Comparison of ENCODE assay signal across 8 cellular contexts in the genomic region with DNA sequence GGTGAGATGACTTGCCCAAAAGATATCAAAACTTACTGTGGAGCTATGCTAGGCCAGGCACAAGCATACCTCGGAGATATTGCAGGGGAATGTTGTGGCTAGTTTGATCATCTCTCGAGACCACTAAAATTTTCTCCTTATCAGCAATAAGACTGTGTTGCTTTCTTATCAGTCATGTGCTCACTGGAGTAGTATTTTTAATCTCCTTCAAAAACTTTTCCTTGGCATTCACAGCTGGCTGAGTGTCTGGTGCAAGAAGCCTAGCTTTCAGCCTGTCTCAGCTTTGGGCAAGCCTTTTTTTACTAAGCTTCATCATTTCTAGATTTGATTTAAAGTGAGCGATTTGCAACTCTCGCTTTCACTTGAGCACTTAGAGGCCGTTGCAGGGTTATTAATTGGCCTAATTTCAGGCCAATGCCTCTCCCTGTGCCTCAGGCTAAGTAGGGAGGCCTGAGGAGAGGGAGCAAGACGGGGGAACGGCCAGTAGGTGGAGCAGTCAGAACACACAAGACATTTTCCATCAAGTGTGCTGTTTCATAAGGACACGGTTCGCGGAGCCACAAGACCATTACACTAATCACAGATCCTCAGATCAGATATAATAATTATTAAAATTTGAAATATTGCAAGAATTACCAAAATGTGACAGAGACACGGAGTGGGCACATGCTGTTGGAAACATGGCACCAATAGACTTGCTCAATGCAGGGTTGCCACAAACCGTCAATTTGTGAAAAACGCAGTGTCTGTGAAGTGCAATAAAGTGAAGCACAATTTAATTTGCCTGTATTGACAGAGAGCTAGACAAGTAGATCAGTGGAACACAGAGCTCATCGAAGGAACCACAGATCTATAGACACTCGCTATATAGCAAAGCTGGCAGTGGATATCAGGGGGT.
DNase-seq lines count a peak whose midpoint lies in the region; ATAC-seq and TF ChIP-seq lines count a peak whose summit lies in the region.

No MANE protein-coding gene starts in this region.

- H2AK9ac ChIP-seq in IMR-90 (replicated peaks; ENCODE audit: low read depth, low read length, poor library complexity), result no peak overlapping the region

- no peaks in the 10 kb centered on the region for H3K79me1 ChIP-seq in IMR-90 (ENCODE audit: low read depth in 1 of 2, low read length in 2 of 2)

- in situ Hi-C loops in IMR-90 (cut with MboI; ENCODE audit: low sequenced_read_pairs), result loop anchor here (10.0 to 25.0 kb wide), 2 partner anchors 410 to 698 kb away; a partner anchor contains a TSS

- no peak overlapping the region for H2BK15ac ChIP-seq in IMR-90 (ENCODE audit: low read depth, low read length)

- intact Hi-C loops in IMR-90 (cut with micrococcal nuclease) (loop anchor here (1.0 to 5.0 kb wide), 5 partner anchors 36 to 688 kb away; a partner anchor contains a TSS), OCI-LY7 (cut with micrococcal nuclease; ENCODE audit: unreplicated experiment) (loop anchor here (1.0 kb wide), 1 partner anchor 408 kb away; no protein-coding TSS in a partner anchor)

- no peak overlapping the region for H4K8ac ChIP-seq in IMR-90 (ENCODE audit: low read depth in 2 of 2, low read length in 2 of 2)

- ATAC-seq in GM19397 (IDR thresholded peaks at IDR 0.05; ENCODE audit: unreplicated experiment), result peak; percentile 79
- ATAC-seq in IMR-90 (ENCODE audit: low read depth), result peak; percentile 97

- H2AK5ac ChIP-seq in IMR-90 (ENCODE audit: low read depth, low read length), result no peak overlapping the region

- dilution Hi-C loops in IMR-90 (cut with HindIII; ENCODE audit: low sequenced_read_pairs, unreplicated experiment), result no loop called here

- TF ChIP-seq POLR2A in IMR-90 (IDR thresholded peaks at IDR 0.05; ENCODE audit: low read depth, low read length), result no peak

- CTCF ChIA-PET in IMR-90 (lab: Yijun Ruan, JAX), result interaction anchor here (0.6 to 3.2 kb wide), 6 partner anchors 13 to 409 kb away, joined by 3 to 20 read pairs (median 3); no protein-coding TSS in a partner anchor
- CTCF ChIA-PET in OCI-LY7 (lab: Charles Lee; ENCODE audit: unreplicated experiment), result interaction anchor here (0.5 to 2.0 kb wide), 2 partner anchors 12 to 537 kb away, joined by 3 to 6 read pairs; no protein-coding TSS in a partner anchor

- no peak overlapping the region for H2BK20ac ChIP-seq in IMR-90 (ENCODE audit: low read depth, low read length)

- no peak overlapping the region for H3K4me2 ChIP-seq in IMR-90 (ENCODE audit: low read depth, low read length)
- no peak overlapping the region for H3K4me2 ChIP-seq in OCI-LY7 (ENCODE audit: low read length)
- H3K4me2 ChIP-seq in fibroblast of lung (ENCODE audit: extremely low read depth, insufficient read depth, low read length), result no peak overlapping the region

- TF ChIP-seq CTCF in IMR-90 (conservative IDR thresholded peaks at IDR 0.05; ENCODE audit: low read depth, low read length) (peak; percentile 86), OCI-LY7 (conservative IDR thresholded peaks at IDR 0.05; ENCODE audit: low read length) (peak; percentile 89), fibroblast of lung (conservative IDR thresholded peaks at IDR 0.05 in 1 of 2, IDR thresholded peaks at IDR 0.05 in 1 of 2; ENCODE audit: low read depth in 1 of 2, low read length in 2 of 2) (peak; percentile 88 to 90), nephron progenitor cell (IDR thresholded peaks at IDR 0.05) (peak; percentile 70)

- no peak overlapping the region for H3K4ac ChIP-seq in IMR-90 (ENCODE audit: low read depth, low read length)

- H4K91ac ChIP-seq in IMR-90 (ENCODE audit: insufficient read depth, low read depth, low read length), result no peak overlapping the region

- peak overlapping the region; percentile 29 for H3K4me3 Mint-ChIP-seq in nephron progenitor cell

- H3K9ac ChIP-seq in IMR-90 (ENCODE audit: low read depth, low read length) (no peak overlapping the region), fibroblast of lung (ENCODE audit: insufficient read depth, low read length) (no peak overlapping the region)

- H3K27me3 ChIP-seq in IMR-90 (ENCODE audit: control insufficient read depth, insufficient read depth, low read length), result no peaks in the 10 kb centered on the region
- no peaks in the 10 kb centered on the region for H3K27me3 ChIP-seq in fibroblast of lung (ENCODE audit: control insufficient read depth, insufficient read depth, low read length)

- no peak overlapping the region for H3K23ac ChIP-seq in IMR-90 (ENCODE audit: low read depth, low read length)

- H3K79me2 ChIP-seq in OCI-LY7 (ENCODE audit: insufficient read depth, low read depth, low read length), result no peaks in the 10 kb centered on the region
- H3K79me2 ChIP-seq in fibroblast of lung (ENCODE audit: control insufficient read depth, insufficient read depth, low read length), result no peaks in the 10 kb centered on the region

- no peak overlapping the region for H3K18ac ChIP-seq in IMR-90 (ENCODE audit: low read depth, low read length)

- no peaks in the 10 kb centered on the region for H3K4me1 Mint-ChIP-seq in nephron progenitor cell

- POLR2A ChIA-PET in IMR-90 (lab: Charles Lee; ENCODE audit: unreplicated experiment) (no interaction called here), OCI-LY7 (lab: Charles Lee) (interaction anchor here (0.6 to 1.1 kb wide), 2 partner anchors 11 to 338 kb away, joined by 3 to 4 read pairs; no protein-coding TSS in a partner anchor)

- BruUV-seq in IMR-90 (replicated peaks; lab: Mats Ljungman, UMichigan), result no TSS peak
- BruUV-seq in OCI-LY7 (replicated peaks; lab: Mats Ljungman, UMichigan), result no TSS peak

- no peak overlapping the region for H4K5ac ChIP-seq in IMR-90 (ENCODE audit: low read depth, low read length)

- H2AFZ ChIP-seq in IMR-90 (replicated peaks; ENCODE audit: low read length, poor library complexity) (no peak overlapping the region), OCI-LY7 (ENCODE audit: low read length) (no peak overlapping the region), fibroblast of lung (ENCODE audit: low read length) (no peak overlapping the region)

- WGBS in IMR-90 (ENCODE audit: extremely low coverage in 2 of 2, insufficient read length in 1 of 2), 2 experiments, result 39% methylated on average over 3 of the region's 15 CpGs; no CpG with 5 or more reads in 1 of the 2 experiments

- H4K20me1 ChIP-seq in IMR-90 (ENCODE audit: insufficient read depth, low read length) (no peaks in the 10 kb centered on the region), OCI-LY7 (ENCODE audit: insufficient read depth, low read length) (no peaks in the 10 kb centered on the region), fibroblast of lung (ENCODE audit: control insufficient read depth, extremely low read depth, insufficient read depth, low read length) (no peaks in the 10 kb centered on the region)

- H3K4me3 ChIP-seq in IMR-90 (ENCODE audit: insufficient read depth, low read depth, low read length) (no peak overlapping the region), OCI-LY7 (ENCODE audit: low read depth, low read length, poor library complexity, severe bottlenecking) (no peak overlapping the region), fibroblast of lung (replicated peaks in 1 of 4; ENCODE audit: control extremely low read depth in 1 of 4, insufficient read depth in 1 of 4, low read depth in 3 of 4, low read length in 4 of 4) (no peak overlapping the region)

- DNase-seq in CD1c-positive myeloid dendritic cell (ENCODE audit: extremely low spot score) (peak; percentile 73), IMR-90 (peak; percentile 86), OCI-LY7 (ENCODE audit: low spot score) (peak; percentile 67), activated T-cell treated with anti-CD3 and anti-CD28 coated beads for 48 hours (ENCODE audit: low read depth) (peak; percentile 52), fibroblast of lung (ENCODE audit: low read depth in 2 of 2) (peak; percentile 80 to 87), nephron progenitor cell (peak; percentile 77)
- DNase-seq in stimulated activated naive CD4-positive, alpha-beta T cell treated with Interleukin-2 at 50 U/mL for 16 hours (lab: John Stamatoyannopoulos, UW), result peak; percentile 51

- H3K27me3 Mint-ChIP-seq in nephron progenitor cell (ENCODE audit: low read depth, poor library complexity), result no peaks in the 10 kb centered on the region

- no peak overlapping the region for H3K27ac Mint-ChIP-seq in nephron progenitor cell

- H3K9me3 ChIP-seq in IMR-90 (ENCODE audit: control insufficient read depth, insufficient read depth, low read length), result no peaks in the 10 kb centered on the region
- H3K9me3 ChIP-seq in OCI-LY7 (ENCODE audit: low read length), result no peaks in the 10 kb centered on the region
- no peaks in the 10 kb centered on the region for H3K9me3 ChIP-seq in fibroblast of lung (ENCODE audit: control insufficient read depth, insufficient read depth, low read depth, low read length)

- H2BK120ac ChIP-seq in IMR-90 (ENCODE audit: low read depth, low read length), result no peak overlapping the region

- H3K36me3 ChIP-seq in IMR-90 (ENCODE audit: control insufficient read depth, insufficient read depth, low read length) (no peaks in the 10 kb centered on the region), OCI-LY7 (ENCODE audit: insufficient read depth, low read length) (no peaks in the 10 kb centered on the region), fibroblast of lung (ENCODE audit: control insufficient read depth, insufficient read depth, low read length) (no peaks in the 10 kb centered on the region)

- peak; percentile 83 for TF ChIP-seq RAD21 in IMR-90 (IDR thresholded peaks at IDR 0.05; ENCODE audit: low read length)

- no peak overlapping the region for H2BK5ac ChIP-seq in IMR-90 (ENCODE audit: low read depth, low read length, poor library complexity, severe bottlenecking)

- H3K9me2 ChIP-seq in OCI-LY7 (ENCODE audit: insufficient read depth, low read length), result no peaks in the 10 kb centered on the region

- H3K14ac ChIP-seq in IMR-90 (replicated peaks; ENCODE audit: low read depth, low read length), result no peak overlapping the region

- no peaks in the 10 kb centered on the region for H3K9me1 ChIP-seq in IMR-90 (ENCODE audit: insufficient read depth, low read length)

- no peaks in the 10 kb centered on the region for H3K9me3 Mint-ChIP-seq in nephron progenitor cell

- no peak overlapping the region for H3K56ac ChIP-seq in IMR-90 (ENCODE audit: extremely low read depth, insufficient read depth, low read length)

- H3K27ac ChIP-seq in IMR-90 (ENCODE audit: insufficient read depth, low read length), result no peak overlapping the region
- H3K27ac ChIP-seq in OCI-LY7 (ENCODE audit: low read depth, low read length, poor library complexity, severe bottlenecking), result no peak overlapping the region
- no peak overlapping the region for H3K27ac ChIP-seq in fibroblast of lung (ENCODE audit: insufficient read depth, low read length)

- H3K4me1 ChIP-seq in IMR-90 (ENCODE audit: control insufficient read depth, insufficient read depth, low read length), result peaks cover 2% of the 10 kb centered on the region
- H3K4me1 ChIP-seq in OCI-LY7 (ENCODE audit: insufficient read depth, low read length, poor library complexity, severe bottlenecking), result no peaks in the 10 kb centered on the region
- no peaks in the 10 kb centered on the region for H3K4me1 ChIP-seq in fibroblast of lung (ENCODE audit: control insufficient read depth, extremely low read depth, insufficient read depth, low read length)

- H3K36me3 Mint-ChIP-seq in nephron progenitor cell (ENCODE audit: low read depth), result no peaks in the 10 kb centered on the region

TF ChIP-seq in IMR-90, 13 proteins besides CTCF, POLR2A, EP300 and RAD21 (continues in another document):
- TF ChIP-seq SMC3 (IDR thresholded peaks at IDR 0.05; ENCODE audit: low read depth, low read length) (peak; percentile 74), CEBPB (IDR thresholded peaks at IDR 0.05; ENCODE audit: low read depth, low read length) (no peak)
